Comparison of ENCODE assay signal across 1 cellular context in genomic region chr10:100122780-100123179, GRCh38.
TF ChIP-seq lines count a peak whose summit lies in the region.

No MANE protein-coding gene starts in this region.

TF ChIP-seq in H1, 55 proteins besides CTCF, POLR2A, EP300 and RAD21:
- no peak for TF ChIP-seq JUND (IDR thresholded peaks at IDR 0.05; ENCODE audit: low read length)
- no peak for TF ChIP-seq SRF (IDR thresholded peaks at IDR 0.05; ENCODE audit: low read depth, low read length)
- TF ChIP-seq RBBP5 (IDR thresholded peaks at IDR 0.05; ENCODE audit: borderline replicate concordance, low read depth, low read length): no peak
- no peak for TF ChIP-seq KDM5A (IDR thresholded peaks at IDR 0.05; ENCODE audit: low read length)
- no peak for TF ChIP-seq CHD2 (IDR thresholded peaks at IDR 0.05; ENCODE audit: low read length)
- no peak for TF ChIP-seq CTBP2 (IDR thresholded peaks at IDR 0.05; ENCODE audit: borderline replicate concordance, insufficient read depth, insufficient read length, low read length)
- TF ChIP-seq KDM4A (IDR thresholded peaks at IDR 0.05; ENCODE audit: low read depth, low read length, severe bottlenecking): no peak
- no peak for TF ChIP-seq SP4 (IDR thresholded peaks at IDR 0.05; ENCODE audit: low read length)
- no peak for TF ChIP-seq ASH2L (IDR thresholded peaks at IDR 0.05; ENCODE audit: low read length)
- TF ChIP-seq GTF2F1 (IDR thresholded peaks at IDR 0.05; ENCODE audit: borderline replicate concordance, low read depth, low read length): no peak
- no peak for TF ChIP-seq SP2 (IDR thresholded peaks at IDR 0.05; ENCODE audit: low read length)
